Comparison of ENCODE assay signal across 8 cellular contexts in genomic region chr13:25301347-25302113, GRCh38. TPM values are rescaled to one million over a fixed set of nuclear protein-coding genes. Genes with fewer than 3 reads are reported as not detected.
A peak's percentile ranks its signal among the peaks of the same experiment; 100 is the strongest.
DNase-seq lines count a peak whose midpoint lies in the region; ATAC-seq, FAIRE-seq and TF ChIP-seq lines count a peak whose summit lies in the region.

Gene NUP58 (plus strand): TSS chr13:25301625. CDS start chr13:25301774, 149 bp downstream.

- H3K4me3 Mint-ChIP-seq in activated CD4-positive, alpha-beta T cell treated with anti-CD3 and anti-CD28 coated beads for 36 hours = peak within 1 kb of the TSS; percentile 94

- peak; percentile 95 for DNase-seq in AML-193 (lab: John Stamatoyannopoulos, UW)
- DNase-seq in GM19238 (ENCODE audit: insufficient read length, low spot score) = peak; percentile 72
- DNase-seq in NCI-H524 (lab: John Stamatoyannopoulos, UW) = peak; percentile 96 to 98
- peak; percentile 97 for DNase-seq in activated CD4-positive, alpha-beta T cell treated with anti-CD3 and anti-CD28 coated beads for 36 hours
- DNase-seq in choroid plexus epithelial cell (ENCODE audit: low read depth) = peak; percentile 97
- peak; percentile 98 for DNase-seq in kidney
- peak; percentile 95 for DNase-seq in stimulated activated CD4-positive, alpha-beta T cell treated with anti-CD3 and anti-CD28 coated beads, Interleukin-15, amount 100 ng/mL, for 24 hours

- H3K27ac Mint-ChIP-seq in activated CD4-positive, alpha-beta T cell treated with anti-CD3 and anti-CD28 coated beads for 36 hours = peak within 1 kb of the TSS; percentile 95

- POLR2A ChIA-PET in activated CD4-positive, alpha-beta T cell treated with anti-CD3 and anti-CD28 coated beads for 36 hours (lab: Charles Lee) = no interaction called here

- H3K36me3 ChIP-seq in kidney (ENCODE audit: control insufficient read depth in 1 of 2, insufficient read depth in 2 of 2, low read length in 2 of 2) = peaks cover 0 to 4% of the 10 kb centered on the region in 2 donors

- H3K9me3 ChIP-seq in kidney (ENCODE audit: control insufficient read depth in 1 of 2, low read length in 2 of 2) = no peaks in the 10 kb centered on the region

- H3K9ac ChIP-seq in kidney (ENCODE audit: low read length in 2 of 2) = peak within 1 kb of the TSS; percentile 77 to 95

- H3K27me3 Mint-ChIP-seq in activated CD4-positive, alpha-beta T cell treated with anti-CD3 and anti-CD28 coated beads for 36 hours = peaks cover 4% of the 10 kb centered on the region

- H3K9me3 Mint-ChIP-seq in activated CD4-positive, alpha-beta T cell treated with anti-CD3 and anti-CD28 coated beads for 36 hours (ENCODE audit: low read depth) = no peaks in the 10 kb centered on the region

- peaks cover 4% of the 10 kb centered on the region in 2 donors for H3K4me1 ChIP-seq in kidney (ENCODE audit: control insufficient read depth in 1 of 2, insufficient read depth in 1 of 2, low read depth in 1 of 2, low read length in 2 of 2)

- CTCF ChIA-PET in activated CD4-positive, alpha-beta T cell treated with anti-CD3 and anti-CD28 coated beads for 36 hours (lab: Charles Lee) = interaction anchor here (5.1 kb wide), 1 partner anchor 14 kb away, joined by 30 read pairs; the partner anchor contains the start of gene MTMR6

- H3K4me3 ChIP-seq in choroid plexus epithelial cell (ENCODE audit: low read depth, low read length) (peak within 1 kb of the TSS; percentile 86), kidney (ENCODE audit: low read length in 2 of 2) (peak within 1 kb of the TSS; percentile 85 to 95)

- intact Hi-C loops in activated CD4-positive, alpha-beta T cell treated with anti-CD3 and anti-CD28 coated beads for 36 hours (cut with DNase I, micrococcal nuclease) = loop anchor here (1.0 to 10.0 kb wide), 9 partner anchors 9 to 1924 kb away; partner anchors contain the start of genes MTMR6 (in 2 of the 2), CDK8 (in 1 of the 2) and PARP4 (in 1 of the 2)
- intact Hi-C loops in kidney (cut with DNase I) = no loop called here

- H3K4me1 Mint-ChIP-seq in activated CD4-positive, alpha-beta T cell treated with anti-CD3 and anti-CD28 coated beads for 36 hours = peaks cover 30% of the 10 kb centered on the region

- peak; percentile 99 for ATAC-seq in HG03442 (IDR thresholded peaks at IDR 0.05; ENCODE audit: unreplicated experiment)
- peak; percentile 98 for ATAC-seq in activated CD4-positive, alpha-beta T cell treated with anti-CD3 and anti-CD28 coated beads for 36 hours

- FAIRE-seq in kidney (lab: Jason Lieb, UNC) = peak; percentile 80

- H3K27ac ChIP-seq in kidney (ENCODE audit: low read depth in 2 of 2, low read length in 2 of 2) = peak within 1 kb of the TSS; percentile 86 to 96

- H3K36me3 Mint-ChIP-seq in activated CD4-positive, alpha-beta T cell treated with anti-CD3 and anti-CD28 coated beads for 36 hours (ENCODE audit: low read depth) = peaks cover 35% of the 10 kb centered on the region

- TF ChIP-seq CTCF in choroid plexus epithelial cell (conservative IDR thresholded peaks at IDR 0.05; ENCODE audit: low read depth, low read length) (no peak), kidney (IDR thresholded peaks at IDR 0.05; ENCODE audit: borderline replicate concordance, extremely low read depth, insufficient read depth) (peak; percentile 21)

RNA-seq across cellular contexts. Expression of gene NUP58, which starts in this region (rescaled TPM):
- total RNA-seq in activated CD4-positive, alpha-beta T cell treated with anti-CD3 and anti-CD28 coated beads for 36 hours = 100 to 1,000 TPM; 134 to 137 TPM
- 39.1 TPM for total RNA-seq in kidney
- 13.0 TPM for polyA plus RNA-seq in kidney (ENCODE audit: insufficient read depth, low read depth, low replicate concordance)

Comparison
In these comparisons a context has a peak if more than half of its experiments do, and no peak if none do; other contexts are left out.
1. Peak in every context shown above with its lines: DNase-seq, ATAC-seq, H3K4me3 ChIP-seq and H3K27ac ChIP-seq.